12 cellular contexts compared by ENCODE assay signal in the genomic region with DNA sequence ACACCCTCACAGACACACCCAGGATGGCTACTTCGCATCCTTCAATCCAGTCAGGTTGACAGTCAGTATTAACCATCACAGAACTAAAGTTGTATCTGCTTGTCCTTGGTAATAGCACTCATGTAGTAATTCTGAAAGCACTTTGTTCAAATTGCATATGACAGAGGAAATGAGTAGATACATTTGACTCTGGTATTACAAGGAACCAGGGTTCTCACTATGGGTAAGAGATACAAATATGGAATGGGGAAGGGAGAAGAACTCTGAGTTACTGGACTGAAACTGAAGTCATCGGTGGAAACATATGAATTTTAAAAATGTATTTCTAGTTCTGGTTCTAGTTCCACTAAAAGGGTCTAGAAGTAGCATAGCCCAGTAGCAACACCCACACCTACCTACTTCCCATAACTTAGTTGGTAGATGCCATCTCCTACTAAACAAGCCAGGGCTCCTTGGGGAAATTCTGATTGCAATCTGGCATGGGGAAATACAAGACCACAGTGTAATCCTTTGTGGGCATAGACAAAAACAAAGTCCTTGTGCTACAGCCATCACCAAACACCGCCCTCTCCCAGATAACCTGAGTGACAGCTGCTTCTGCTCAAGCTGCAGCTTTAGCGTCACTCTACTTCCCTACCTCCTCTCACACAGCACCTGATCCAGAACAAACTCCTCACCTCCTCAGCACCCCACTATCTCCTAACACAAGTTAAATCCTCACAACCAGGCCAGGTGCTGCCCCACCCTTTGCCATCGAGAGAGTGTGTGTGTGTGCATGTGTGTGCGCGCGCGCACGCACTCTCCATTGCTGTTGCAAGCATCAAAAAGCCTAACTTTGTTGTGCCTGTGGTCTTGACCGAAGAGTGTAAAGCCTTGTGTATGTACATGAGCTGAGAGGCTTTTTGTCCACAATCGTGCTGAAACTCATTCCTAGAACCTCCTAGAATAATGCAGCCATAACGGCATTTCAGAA. TPM values are rescaled to one million over a fixed set of nuclear protein-coding genes. Genes with fewer than 3 reads are reported as not detected.
DNase-seq lines count a peak whose midpoint lies in the region; ATAC-seq and TF ChIP-seq lines count a peak whose summit lies in the region.
"Had no signal": no experiment of that assay in that cellular context is flagged by ENCODE, and none has a peak within 500 bp of the region (broad histone marks: within the 10 kb centered on the region; RNA-seq: fewer than 3 reads in every experiment).

No MANE protein-coding gene starts in this region.

- CTCF ChIA-PET in activated CD8-positive, alpha-beta T cell treated with anti-CD3 and anti-CD28 coated beads for 36 hours (lab: Charles Lee), result no interaction called here

- H3K36me3 Mint-ChIP-seq in activated CD8-positive, alpha-beta T cell treated with anti-CD3 and anti-CD28 coated beads for 36 hours (ENCODE audit: low read depth), result peaks cover 45% of the 10 kb centered on the region

- peaks cover 47% of the 10 kb centered on the region for H3K4me1 Mint-ChIP-seq in activated CD8-positive, alpha-beta T cell treated with anti-CD3 and anti-CD28 coated beads for 36 hours (ENCODE audit: low read depth)

- H3K4me3 ChIP-seq in sigmoid colon, result no peak overlapping the region
- H3K4me3 ChIP-seq in colonic mucosa, result no peak overlapping the region
- H3K4me3 ChIP-seq: skin epidermis had no signal

- DNase-seq in activated CD8-positive, alpha-beta T cell treated with anti-CD3 and anti-CD28 coated beads for 36 hours, result no peak
- DNase-seq in sigmoid colon, result no peak
- DNase-seq in mucosa of gallbladder (ENCODE audit: low spot score), result no peak
- DNase-seq in SKM-1 treated with dmso at 0.1 percent for 144 hours (lab: John Stamatoyannopoulos, UW; ENCODE audit: unreplicated experiment), result no peak
- no peak for DNase-seq in colonic mucosa
- DNase-seq: activated CD4-positive, alpha-beta T cell treated with anti-CD3 and anti-CD28 coated beads for 48 hours; DMS153; HCEC 1CT had no signal

- ATAC-seq in GM18498 (IDR thresholded peaks at IDR 0.05; ENCODE audit: unreplicated experiment) (peak; percentile 64), GM19463 (IDR thresholded peaks at IDR 0.05; ENCODE audit: unreplicated experiment) (peak; percentile 65), HG03039 (IDR thresholded peaks at IDR 0.05; ENCODE audit: unreplicated experiment) (peak; percentile 76)
- peak; percentile 70 for ATAC-seq in activated CD8-positive, alpha-beta T cell treated with anti-CD3 and anti-CD28 coated beads for 36 hours

- POLR2A ChIA-PET in activated CD8-positive, alpha-beta T cell treated with anti-CD3 and anti-CD28 coated beads for 36 hours (lab: Charles Lee), result no interaction called here

- intact Hi-C loops in activated CD8-positive, alpha-beta T cell treated with anti-CD3 and anti-CD28 coated beads for 36 hours (cut with micrococcal nuclease), result no loop called here
- intact Hi-C loops in sigmoid colon (cut with DNase I), result no loop called here
- intact Hi-C loops in colonic mucosa (cut with DNase I), result no loop called here

- no peak for TF ChIP-seq EP300 in sigmoid colon (IDR thresholded peaks at IDR 0.05)

- H3K36me3 ChIP-seq in sigmoid colon (no peaks in the 10 kb centered on the region), colonic mucosa (no peaks in the 10 kb centered on the region)

- peak overlapping the region in 1 of 2 donors; percentile 2 for H3K9ac ChIP-seq in colonic mucosa (ENCODE audit: low read depth in 2 of 2, low read length in 2 of 2)

- no peaks in the 10 kb centered on the region for H3K4me1 ChIP-seq in sigmoid colon
- H3K4me1 ChIP-seq in colonic mucosa, result no peaks in the 10 kb centered on the region

- no peak overlapping the region for H3K4me3 Mint-ChIP-seq in activated CD8-positive, alpha-beta T cell treated with anti-CD3 and anti-CD28 coated beads for 36 hours

- H3K27me3 ChIP-seq in sigmoid colon (no peaks in the 10 kb centered on the region), colonic mucosa (no peaks in the 10 kb centered on the region)

- 86 to 88% methylated on average over 13 of the region's 13 CpGs for WGBS in sigmoid colon, 2 donors

- no peaks in the 10 kb centered on the region for H3K27me3 Mint-ChIP-seq in activated CD8-positive, alpha-beta T cell treated with anti-CD3 and anti-CD28 coated beads for 36 hours

- no peak overlapping the region for H3K27ac ChIP-seq in sigmoid colon
- H3K27ac ChIP-seq in colonic mucosa, result no peak overlapping the region
- H3K27ac ChIP-seq: skin epidermis had no signal

- H3K9me3 Mint-ChIP-seq in activated CD8-positive, alpha-beta T cell treated with anti-CD3 and anti-CD28 coated beads for 36 hours, result peaks cover 22% of the 10 kb centered on the region

- H3K27ac Mint-ChIP-seq in activated CD8-positive, alpha-beta T cell treated with anti-CD3 and anti-CD28 coated beads for 36 hours, result peak overlapping the region; percentile 47

- TF ChIP-seq CTCF in activated CD8-positive, alpha-beta T cell treated with anti-CD3 and anti-CD28 coated beads for 36 hours (IDR thresholded peaks at IDR 0.05), result no peak
- TF ChIP-seq CTCF in sigmoid colon (IDR thresholded peaks at IDR 0.05) (no peak), colonic mucosa (IDR thresholded peaks at IDR 0.05) (no peak)

- no peak for TF ChIP-seq POLR2A in sigmoid colon (IDR thresholded peaks at IDR 0.05)

- H3K9me3 ChIP-seq in sigmoid colon (peaks cover 3 to 12% (median 9%) of the 10 kb centered on the region in 4 donors), colonic mucosa (no peaks in the 10 kb centered on the region)

RNA-seq across cellular contexts. Expression of a gene that starts 31.4 kb away (rescaled TPM):
- total RNA-seq in activated CD8-positive, alpha-beta T cell treated with anti-CD3 and anti-CD28 coated beads for 36 hours, result 10 to 100 TPM; 41.5 to 41.7 TPM
- total RNA-seq in sigmoid colon (1 to 10 TPM in 1 of 4 donors, under 1 TPM in 3; 0.36 to 1.2 (median 0.52) TPM), mucosa of gallbladder (2.9 TPM), colonic mucosa (1 to 10 TPM; 1.0 to 1.1 TPM)
- polyA plus RNA-seq in sigmoid colon, result 1 to 10 TPM in 2 of 3 donors, under 1 TPM in 1; under 0.01 to 2.4 (median 1.4) TPM

Comparison
In these comparisons a context has a peak if more than half of its experiments do, and no peak if none do; other contexts are left out.
1. RNA of a gene that starts 31.4 kb away (total RNA-seq): 41.5 to 41.7 TPM in activated CD8-positive, alpha-beta T cell treated with anti-CD3 and anti-CD28 coated beads for 36 hours; 2.9 TPM in mucosa of gallbladder (single experiment), 1.0 to 1.1 TPM in colonic mucosa and 0.36 to 1.2 TPM in sigmoid colon; every median in the first group is over 10 times any median in the second.
2. Peak in every context shown above with its lines, with median percentiles within 50 percentile points of each other: ATAC-seq.